In genomic region chr1:94022471-94023189, GRCh38 we compare ENCODE assay signal across 10 cellular contexts.
A peak's percentile ranks its signal among the peaks of the same experiment; 100 is the strongest.
DNase-seq lines count a peak whose midpoint lies in the region.
"Had no signal": no experiment of that assay in that cellular context is flagged by ENCODE, and none has a peak within 500 bp of the region (broad histone marks: within the 10 kb centered on the region; RNA-seq: fewer than 3 reads in every experiment).

No MANE protein-coding gene starts in this region.

- peaks cover 21% of the 10 kb centered on the region for H3K4me1 ChIP-seq in mesenchymal stem cell (ENCODE audit: control insufficient read depth, insufficient read depth, low read depth, low read length)

- H2BK120ac ChIP-seq in mesenchymal stem cell (ENCODE audit: low read depth, low read length): no peak overlapping the region

- H3K27me3 ChIP-seq in mesenchymal stem cell (ENCODE audit: control insufficient read depth in 1 of 2, insufficient read depth in 1 of 2, low read length in 2 of 2): no peaks in the 10 kb centered on the region

- H3K4me2 ChIP-seq in mesenchymal stem cell (ENCODE audit: low read length, poor library complexity, severe bottlenecking): no peak overlapping the region

- H3K36me3 ChIP-seq in mesenchymal stem cell (ENCODE audit: control insufficient read depth in 1 of 2, insufficient read depth in 2 of 2, low read depth in 1 of 2, low read length in 2 of 2): no peaks in the 10 kb centered on the region

- peak overlapping the region in 1 of 2 experiments; percentile 46 for H3K14ac ChIP-seq in mesenchymal stem cell (ENCODE audit: low read length in 2 of 2)

- no peak overlapping the region for H2AFZ ChIP-seq in mesenchymal stem cell (ENCODE audit: low read depth, low read length)

- peak overlapping the region; percentile 8 for H4K91ac ChIP-seq in mesenchymal stem cell (ENCODE audit: low read length)

- peak overlapping the region in 1 of 2 experiments; percentile 7 for H3K4me3 ChIP-seq in mesenchymal stem cell (ENCODE audit: insufficient read depth in 1 of 2, low read depth in 1 of 2, low read length in 2 of 2)

- H2BK15ac ChIP-seq in mesenchymal stem cell (ENCODE audit: low read depth, poor library complexity, severe bottlenecking): no peak overlapping the region

- H2BK5ac ChIP-seq in mesenchymal stem cell (ENCODE audit: low read depth, low read length, poor library complexity, severe bottlenecking): no peak overlapping the region

- DNase-seq in AG08396 (ENCODE audit: low spot score) (peak; percentile 72), NCI-H2029 (lab: John Stamatoyannopoulos, UW) (peak; percentile 86), epithelial cell of prostate (ENCODE audit: low read depth, low spot score) (peak; percentile 89), mesenchymal stem cell (peak; percentile 36), NCI-H146 treated with DMSO at 0.1 percent for 48 hours (lab: John Stamatoyannopoulos, UW; ENCODE audit: unreplicated experiment) (no peak), RPMI8226 (no peak), NCI-H774 (lab: John Stamatoyannopoulos, UW) (no peak)
- no peak for DNase-seq in activated CD4-positive, alpha-beta T cell treated with anti-CD3 and anti-CD28 coated beads for 48 hours
- DNase-seq: CD4-positive, alpha-beta T cell; NCI-H1436 had no signal

- peak overlapping the region; percentile 35 for H2AK5ac ChIP-seq in mesenchymal stem cell (ENCODE audit: low read length, severe bottlenecking)

- WGBS in mesenchymal stem cell: 98% methylated on average over 6 of the region's 6 CpGs

- peaks cover 10% of the 10 kb centered on the region for H3K79me1 ChIP-seq in mesenchymal stem cell (replicated peaks; ENCODE audit: low read length, poor library complexity, severe bottlenecking)

- peak overlapping the region; percentile 66 to 69 for H2BK12ac ChIP-seq in mesenchymal stem cell (ENCODE audit: low read length in 2 of 2)

- peak overlapping the region in 1 of 2 experiments; percentile 41 for H3K23ac ChIP-seq in mesenchymal stem cell (ENCODE audit: low read length in 2 of 2)

- peak overlapping the region; percentile 22 for H3K9ac ChIP-seq in mesenchymal stem cell (ENCODE audit: low read length)

- no peaks in the 10 kb centered on the region for H3K9me3 ChIP-seq in mesenchymal stem cell (ENCODE audit: control insufficient read depth, low read length)

- H3K4ac ChIP-seq in mesenchymal stem cell (ENCODE audit: low read depth in 1 of 2, low read length in 2 of 2): peak overlapping the region in 1 of 2 experiments; percentile 32

- peak overlapping the region; percentile 56 for H3K27ac ChIP-seq in epithelial cell of prostate
- no peak overlapping the region for H3K27ac ChIP-seq in mesenchymal stem cell (ENCODE audit: low read length, poor library complexity, severe bottlenecking)

- H4K8ac ChIP-seq in mesenchymal stem cell (ENCODE audit: low read length): no peak overlapping the region

- peak overlapping the region; percentile 24 to 81 for H3K18ac ChIP-seq in mesenchymal stem cell (ENCODE audit: low read depth in 1 of 2, low read length in 2 of 2)

Comparison
In these comparisons a context has a peak if more than half of its experiments do, and no peak if none do; other contexts are left out.
1. DNase-seq: peak in AG08396 (single experiment), NCI-H2029 (single experiment), epithelial cell of prostate (single experiment) and mesenchymal stem cell (single experiment); none in NCI-H146 treated with DMSO at 0.1 percent for 48 hours (single experiment), RPMI8226 (single experiment), NCI-H774 (single experiment) and activated CD4-positive, alpha-beta T cell treated with anti-CD3 and anti-CD28 coated beads for 48 hours (single experiment).